8 cellular contexts compared by ENCODE assay signal in genomic region chr3:160941885-160942494, GRCh38.
DNase-seq lines count a peak whose midpoint lies in the region; ATAC-seq and TF ChIP-seq lines count a peak whose summit lies in the region.

No MANE protein-coding gene starts in this region.

- H3K9me2 ChIP-seq in Loucy (replicated peaks; ENCODE audit: low read depth, low read length) = no peaks in the 10 kb centered on the region

- no peak for TF ChIP-seq POLR2A in gastroesophageal sphincter (IDR thresholded peaks at IDR 0.05)

- no peaks in the 10 kb centered on the region for H3K9me3 Mint-ChIP-seq in activated T-cell treated with anti-CD3 and anti-CD28 coated beads, Interleukin-2, amount 50 U/mL, for 72 hours

- peaks cover 6% of the 10 kb centered on the region for H3K4me1 Mint-ChIP-seq in activated T-cell treated with anti-CD3 and anti-CD28 coated beads, Interleukin-2, amount 50 U/mL, for 72 hours (ENCODE audit: low read depth)

- H4K20me1 ChIP-seq in Loucy (ENCODE audit: insufficient read depth, low read length, poor library complexity, severe bottlenecking) = no peaks in the 10 kb centered on the region

- H3K79me2 ChIP-seq in Loucy (ENCODE audit: insufficient read depth, low read length) = no peaks in the 10 kb centered on the region

- H3K9me3 ChIP-seq in Loucy (ENCODE audit: insufficient read depth, low read depth, low read length) (no peaks in the 10 kb centered on the region), gastroesophageal sphincter (no peaks in the 10 kb centered on the region)

- no peak overlapping the region for H3K4me2 ChIP-seq in Loucy (ENCODE audit: low read depth, low read length, poor library complexity, severe bottlenecking)

- peak; percentile 89 for TF ChIP-seq CTCF in Loucy (conservative IDR thresholded peaks at IDR 0.05; ENCODE audit: low read length)
- TF ChIP-seq CTCF in gastroesophageal sphincter (IDR thresholded peaks at IDR 0.05) = peak; percentile 85 to 92 (median 90)

- H3K27me3 ChIP-seq in Loucy (ENCODE audit: insufficient read depth, low read length, poor library complexity, severe bottlenecking) = no peaks in the 10 kb centered on the region
- H3K27me3 ChIP-seq in gastroesophageal sphincter = no peaks in the 10 kb centered on the region

- H3K4me3 ChIP-seq in Loucy (ENCODE audit: low read length, poor library complexity, severe bottlenecking) (no peak overlapping the region), gastroesophageal sphincter (no peak overlapping the region)

- no peak overlapping the region for H2AFZ ChIP-seq in Loucy (ENCODE audit: low read length)

- WGBS in gastroesophageal sphincter (ENCODE audit: low coverage in 1 of 2), 2 donors = 16 to 25% methylated on average over 4 to 5 of the region's 5 CpGs

- H3K4me1 ChIP-seq in Loucy (ENCODE audit: insufficient read depth, low read length, poor library complexity, severe bottlenecking) (no peaks in the 10 kb centered on the region), gastroesophageal sphincter (peaks cover 0 to 3% (median 0%) of the 10 kb centered on the region in 3 donors)

- no peak overlapping the region for H3K9ac ChIP-seq in Loucy (ENCODE audit: low read depth, low read length, poor library complexity, severe bottlenecking)

- TF ChIP-seq EP300 in gastroesophageal sphincter (IDR thresholded peaks at IDR 0.05) = no peak

- no peak overlapping the region for H3K27ac Mint-ChIP-seq in activated T-cell treated with anti-CD3 and anti-CD28 coated beads, Interleukin-2, amount 50 U/mL, for 72 hours

- H3F3A ChIP-seq in Loucy (ENCODE audit: low read depth) = no peaks in the 10 kb centered on the region

- peak; percentile 59 to 60 for ATAC-seq in activated T-cell treated with anti-CD3 and anti-CD28 coated beads, Interleukin-2, amount 50 U/mL, for 72 hours (replicated peaks in 1 of 2)
- peak; percentile 51 for ATAC-seq in gastroesophageal sphincter

- no peak overlapping the region for H3K27ac ChIP-seq in gastroesophageal sphincter

- H3K27me3 Mint-ChIP-seq in activated T-cell treated with anti-CD3 and anti-CD28 coated beads, Interleukin-2, amount 50 U/mL, for 72 hours (ENCODE audit: low read depth) = no peaks in the 10 kb centered on the region

- H3K36me3 ChIP-seq in Loucy (ENCODE audit: insufficient read depth, low read length) (no peaks in the 10 kb centered on the region), gastroesophageal sphincter (no peaks in the 10 kb centered on the region)

- no peaks in the 10 kb centered on the region for H3K36me3 Mint-ChIP-seq in activated T-cell treated with anti-CD3 and anti-CD28 coated beads, Interleukin-2, amount 50 U/mL, for 72 hours (ENCODE audit: insufficient read depth in 2 of 2)

- DNase-seq in EL = peak; percentile 66
- peak; percentile 64 for DNase-seq in H4 (ENCODE audit: low spot score)
- peak; percentile 64 to 72 for DNase-seq in activated T-cell treated with anti-CD3 and anti-CD28 coated beads, Interleukin-2, amount 50 U/mL, for 72 hours
- peak; percentile 13 for DNase-seq in pulmonary artery endothelial cell (ENCODE audit: low read depth, low spot score)
- no peak for DNase-seq in NCI-H2081 treated with DMSO at 0.1 percent for 48 hours (lab: John Stamatoyannopoulos, UW)
- DNase-seq in NCI-H128 (lab: John Stamatoyannopoulos, UW; ENCODE audit: unreplicated experiment) = no peak

- no peak overlapping the region for H3K4me3 Mint-ChIP-seq in activated T-cell treated with anti-CD3 and anti-CD28 coated beads, Interleukin-2, amount 50 U/mL, for 72 hours

Comparison
In these comparisons a context has a peak if more than half of its experiments do, and no peak if none do; other contexts are left out.
1. DNase-seq: peak in EL (single experiment), H4 (single experiment), activated T-cell treated with anti-CD3 and anti-CD28 coated beads, Interleukin-2, amount 50 U/mL, for 72 hours (2 of 2) and pulmonary artery endothelial cell (single experiment); none in NCI-H2081 treated with DMSO at 0.1 percent for 48 hours (single experiment) and NCI-H128 (single experiment).